ENCODE assay signal across 20 cellular contexts in genomic region chr1:107414550-107414949, GRCh38.
"Had no signal": no experiment of that assay in that cellular context is flagged by ENCODE, and none has a peak within 500 bp of the region (broad histone marks: within the 10 kb centered on the region; RNA-seq: fewer than 3 reads in every experiment).

No MANE protein-coding gene starts in this region.

- H2AFZ ChIP-seq: PC-9 had no signal

- H3K4me3 Mint-ChIP-seq: activated CD4-positive, alpha-beta memory T cell treated with anti-CD3 and anti-CD28 coated beads for 36 hours; activated CD4-positive, alpha-beta T cell treated with anti-CD3 and anti-CD28 coated beads, Interleukin-2, amount 10 ng/mL, durations not matched to agents 24 days and 14 days; activated naive CD4-positive, alpha-beta T cell treated with anti-CD3 and anti-CD28 coated beads for 36 hours; activated naive CD8-positive, alpha-beta T cell; activated T-cell treated with anti-CD3 and anti-CD28 coated beads, Interleukin-2, amount 50 U/mL, for 4 hours; brain; central memory CD8-positive, alpha-beta T cell; IgD-negative memory B cell; T-helper 1 cell treated with Interleukin-12 subunit alpha and Interleukin-12 subunit beta and Interleukin-4 antibody, amounts not matched to agents 30 μg/mL and 1 μg/mL, for 36 hours had no signal

- H3K4me1 Mint-ChIP-seq: activated CD4-positive, alpha-beta T cell treated with anti-CD3 and anti-CD28 coated beads, Interleukin-2, amount 10 ng/mL, durations not matched to agents 24 days and 14 days; central memory CD8-positive, alpha-beta T cell; IgD-negative memory B cell had no signal

- ATAC-seq: activated CD4-positive, CD25-positive, alpha-beta regulatory T cell treated with anti-CD3 and anti-CD28 coated beads, Interleukin-2, amount 50 U/mL, for 24 hours; activated T-cell treated with anti-CD3 and anti-CD28 coated beads, Interleukin-2, amount 50 U/mL, for 4 hours had no signal

- H3K9me3 Mint-ChIP-seq: activated CD4-positive, alpha-beta memory T cell treated with anti-CD3 and anti-CD28 coated beads for 36 hours; activated CD4-positive, alpha-beta T cell treated with anti-CD3 and anti-CD28 coated beads, Interleukin-2, amount 10 ng/mL, durations not matched to agents 24 days and 14 days; activated naive CD4-positive, alpha-beta T cell treated with anti-CD3 and anti-CD28 coated beads for 36 hours; activated T-cell treated with anti-CD3 and anti-CD28 coated beads, Interleukin-2, amount 50 U/mL, for 4 hours; brain; central memory CD8-positive, alpha-beta T cell; IgD-negative memory B cell; T-helper 1 cell treated with Interleukin-12 subunit alpha and Interleukin-12 subunit beta and Interleukin-4 antibody, amounts not matched to agents 30 μg/mL and 1 μg/mL, for 36 hours had no signal

- H3K36me3 Mint-ChIP-seq: activated CD4-positive, alpha-beta memory T cell treated with anti-CD3 and anti-CD28 coated beads for 36 hours; activated naive CD8-positive, alpha-beta T cell; brain had no signal

- DNase-seq: activated CD4-positive, alpha-beta memory T cell treated with anti-CD3 and anti-CD28 coated beads for 36 hours; activated CD4-positive, alpha-beta T cell treated with anti-CD3 and anti-CD28 coated beads, Interleukin-2, amount 10 ng/mL, durations not matched to agents 24 days and 14 days; activated CD8-positive, alpha-beta memory T cell treated with anti-CD3 and anti-CD28 coated beads for 24 hours; activated gamma-delta T cell; activated naive CD4-positive, alpha-beta T cell treated with anti-CD3 and anti-CD28 coated beads for 36 hours; activated T-cell treated with anti-CD3 and anti-CD28 coated beads, Interleukin-2, amount 50 U/mL, for 4 hours; amygdala; KG1; NCI-H1092; NCI-H1694 treated with DMSO at 0.1 percent for 48 hours; NCI-H2029 treated with DMSO at 0.1 percent for 48 hours; NCI-H524; PC-9; SHP77 treated with DMSO at 0.1 percent for 48 hours had no signal

- H3K4me2 ChIP-seq: PC-9 had no signal

- H3K27ac Mint-ChIP-seq: activated CD4-positive, alpha-beta memory T cell treated with anti-CD3 and anti-CD28 coated beads for 36 hours; activated CD4-positive, alpha-beta T cell treated with anti-CD3 and anti-CD28 coated beads, Interleukin-2, amount 10 ng/mL, durations not matched to agents 24 days and 14 days; activated naive CD4-positive, alpha-beta T cell treated with anti-CD3 and anti-CD28 coated beads for 36 hours; activated naive CD8-positive, alpha-beta T cell; brain; IgD-negative memory B cell; T-helper 1 cell treated with Interleukin-12 subunit alpha and Interleukin-12 subunit beta and Interleukin-4 antibody, amounts not matched to agents 30 μg/mL and 1 μg/mL, for 36 hours had no signal

- H3K27ac ChIP-seq: PC-9 had no signal

- H3K27me3 Mint-ChIP-seq: activated CD4-positive, alpha-beta memory T cell treated with anti-CD3 and anti-CD28 coated beads for 36 hours; activated CD4-positive, alpha-beta T cell treated with anti-CD3 and anti-CD28 coated beads, Interleukin-2, amount 10 ng/mL, durations not matched to agents 24 days and 14 days; IgD-negative memory B cell had no signal

- H3K4me3 ChIP-seq: PC-9 had no signal
